24 cellular contexts compared by ENCODE assay signal in genomic region chr2:11819235-11819729, GRCh38.
"Had no signal": no experiment of that assay in that cellular context is flagged by ENCODE, and none has a peak within 500 bp of the region (broad histone marks: within the 10 kb centered on the region; RNA-seq: fewer than 3 reads in every experiment).

No MANE protein-coding gene starts in this region.

- DNase-seq: dermis blood vessel endothelial cell; effector memory CD4-positive, alpha-beta T cell; erythroblast; head of caudate nucleus; kidney; mesenchymal stem cell; mucosa of descending colon; naive thymus-derived CD4-positive, alpha-beta T cell; stimulated activated CD4-positive, alpha-beta T cell treated with anti-CD3 and anti-CD28 coated beads, Interleukin-2, amount 100 ng/mL, for 24 hours; stimulated activated CD4-positive, alpha-beta T cell treated with anti-CD3 and anti-CD28 coated beads, Interleukin-4, amount 100 ng/mL, for 4 hours; stimulated activated naive CD8-positive, alpha-beta T cell treated with anti-CD3 and anti-CD28 coated beads, Interleukin-15, Interleukin-2, amounts not matched to agents 100 U/mL and 50 U/mL, for 24 hours; substantia nigra; testis; tibial artery had no signal

- H3K9me3 ChIP-seq: mucosa of descending colon, prostate gland, right atrium auricular region, testis, tibial artery had no signal

- H3K9ac ChIP-seq: neural progenitor cell had no signal

- H3K4me3 ChIP-seq: coronary artery, mucosa of descending colon, neural progenitor cell, prostate gland, right atrium auricular region, testis, tibial artery had no signal

- ATAC-seq: left lobe of liver; mucosa of descending colon; naive thymus-derived CD4-positive, alpha-beta T cell; sciatic nerve; stimulated activated memory B cell treated with anti-CD40 and anti-IgM and Interleukin-4, amounts not matched to agents 10 μg/mL and 1 μg/mL and 100 μg/mL, for 72 hours; stimulated activated naive CD8-positive, alpha-beta T cell treated with anti-CD3 and anti-CD28 coated beads, Interleukin-15, Interleukin-2, amounts not matched to agents 100 U/mL and 50 U/mL, for 24 hours had no signal

- H3K4me3 Mint-ChIP-seq: mesothelial cell of epicardium; naive thymus-derived CD4-positive, alpha-beta T cell; nephron; neural progenitor cell; stimulated activated memory B cell treated with anti-CD40 and anti-IgM and Interleukin-4, amounts not matched to agents 10 μg/mL and 1 μg/mL and 100 μg/mL, for 72 hours; type B pancreatic cell had no signal

- H3K4me2 ChIP-seq: neural progenitor cell had no signal

- H3K4me1 ChIP-seq: neural progenitor cell, prostate gland, right atrium auricular region, testis, tibial artery had no signal

- H3K9me3 Mint-ChIP-seq: nephron, neural progenitor cell, type B pancreatic cell had no signal

- H3K4me1 Mint-ChIP-seq: neural progenitor cell; stimulated activated memory B cell treated with anti-CD40 and anti-IgM and Interleukin-4, amounts not matched to agents 10 μg/mL and 1 μg/mL and 100 μg/mL, for 72 hours had no signal

- H3K27ac Mint-ChIP-seq: mesothelial cell of epicardium; nephron; neural progenitor cell; stimulated activated memory B cell treated with anti-CD40 and anti-IgM and Interleukin-4, amounts not matched to agents 10 μg/mL and 1 μg/mL and 100 μg/mL, for 72 hours; type B pancreatic cell had no signal

- H2AFZ ChIP-seq: neural progenitor cell had no signal

- H3K27me3 ChIP-seq: neural progenitor cell, right atrium auricular region, testis, tibial artery had no signal

- H3K36me3 ChIP-seq: neural progenitor cell, prostate gland had no signal

- H3K27me3 Mint-ChIP-seq: naive thymus-derived CD4-positive, alpha-beta T cell; stimulated activated memory B cell treated with anti-CD40 and anti-IgM and Interleukin-4, amounts not matched to agents 10 μg/mL and 1 μg/mL and 100 μg/mL, for 72 hours; type B pancreatic cell had no signal

- H3K27ac ChIP-seq: coronary artery, neural progenitor cell, prostate gland, right atrium auricular region, testis, tibial artery had no signal
